ENCODE assay signal across 8 cellular contexts in the genomic region with DNA sequence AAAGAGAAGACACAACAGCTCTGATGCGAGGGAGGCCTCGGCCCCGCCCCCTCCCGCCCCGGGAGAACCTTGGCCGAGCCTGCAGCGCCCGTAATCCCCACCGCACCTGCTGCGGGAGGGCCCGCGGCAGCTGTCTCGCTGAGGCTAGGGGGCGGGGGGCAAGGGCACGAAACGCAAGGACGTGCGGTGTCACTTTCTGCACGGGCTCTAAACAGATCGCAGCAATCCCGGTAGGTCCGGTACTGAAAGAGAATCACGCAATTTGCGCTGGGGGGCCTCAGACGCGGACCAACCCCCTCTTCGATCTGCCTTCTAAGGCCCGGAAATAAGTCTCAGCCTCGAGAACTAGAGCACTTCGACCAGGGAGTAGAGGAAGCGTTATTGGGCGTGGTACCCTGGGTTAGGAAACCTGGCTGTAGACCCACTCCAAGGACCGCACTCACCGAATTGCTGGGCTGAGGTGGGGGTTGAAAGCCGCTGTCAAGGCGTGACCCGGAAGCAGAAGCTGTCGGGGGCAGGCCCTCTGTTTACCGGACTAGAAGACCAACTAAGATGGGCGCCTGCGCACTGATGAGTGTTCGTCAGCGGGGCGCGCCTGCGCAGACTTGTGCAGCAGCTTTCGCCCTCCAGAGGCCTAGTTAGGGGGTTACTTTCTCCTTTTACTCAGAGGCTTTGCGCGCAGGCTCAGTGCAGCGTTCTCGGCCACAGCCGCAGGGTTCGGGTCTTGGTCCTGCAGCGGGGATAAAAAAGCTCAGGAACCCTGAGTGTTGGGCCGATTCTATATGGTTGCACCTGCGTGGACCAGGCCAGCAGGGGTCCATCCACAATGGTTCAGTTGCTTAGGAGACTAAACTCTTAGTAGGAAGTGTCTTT. TPM values are rescaled to one million over a fixed set of nuclear protein-coding genes. Genes with fewer than 3 reads are reported as not detected.
DNase-seq lines count a peak whose midpoint lies in the region; TF ChIP-seq lines count a peak whose summit lies in the region.

A gene with protein sequence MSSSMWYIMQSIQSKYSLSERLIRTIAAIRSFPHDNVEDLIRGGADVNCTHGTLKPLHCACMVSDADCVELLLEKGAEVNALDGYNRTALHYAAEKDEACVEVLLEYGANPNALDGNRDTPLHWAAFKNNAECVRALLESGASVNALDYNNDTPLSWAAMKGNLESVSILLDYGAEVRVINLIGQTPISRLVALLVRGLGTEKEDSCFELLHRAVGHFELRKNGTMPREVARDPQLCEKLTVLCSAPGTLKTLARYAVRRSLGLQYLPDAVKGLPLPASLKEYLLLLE (minus strand): TSS at position 500 of the 873 bp plus-strand sequence. CDS start 4,019 bp downstream, outside the sequence.

- H3K4me3 ChIP-seq in GM06990 (replicated peaks; ENCODE audit: low read depth, low read length) (peak within 1 kb of the TSS; percentile 95), HFF-Myc (replicated peaks; ENCODE audit: low read depth, low read length) (peak within 1 kb of the TSS; percentile 78), neuron (ENCODE audit: low read length) (peak within 1 kb of the TSS; percentile 88), subcutaneous abdominal adipose tissue (ENCODE audit: low read depth in 1 of 5, low read length in 5 of 5) (peak within 1 kb of the TSS; percentile 89 to 99 (median 97))

- peaks cover 10% of the 10 kb centered on the region for H3K4me1 ChIP-seq in neuron (ENCODE audit: insufficient read depth, low read length)
- peaks cover 0 to 22% (median 16%) of the 10 kb centered on the region in 5 donors for H3K4me1 ChIP-seq in subcutaneous abdominal adipose tissue (ENCODE audit: control insufficient read depth in 5 of 5, insufficient read depth in 5 of 5, low read length in 5 of 5)

- H3K27ac ChIP-seq in subcutaneous abdominal adipose tissue (ENCODE audit: low read depth, low read length), result peak within 1 kb of the TSS; percentile 86

- H3K36me3 ChIP-seq in GM06990 (ENCODE audit: control insufficient read depth, insufficient read depth, low read length) (peaks cover 3% of the 10 kb centered on the region), neuron (ENCODE audit: insufficient read depth, low read length) (peaks cover 7% of the 10 kb centered on the region), subcutaneous abdominal adipose tissue (ENCODE audit: control insufficient read depth in 5 of 5, insufficient read depth in 5 of 5, low read length in 5 of 5) (peaks cover 8 to 13% (median 10%) of the 10 kb centered on the region in 5 donors)

- H3K9me3 ChIP-seq in neuron (ENCODE audit: low read length), result no peaks in the 10 kb centered on the region
- no peaks in the 10 kb centered on the region for H3K9me3 ChIP-seq in subcutaneous abdominal adipose tissue (ENCODE audit: control insufficient read depth in 5 of 5, low read length in 5 of 5)

- in situ Hi-C loops in SK-MEL-5 (cut with HindIII; ENCODE audit: low pct_unique_long_range_greater_than_20kb, low sequenced_read_pairs), result no loop called here

- H2AFZ ChIP-seq in neuron (ENCODE audit: low read depth, low read length), result peak within 1 kb of the TSS; percentile 80

- peak; percentile 99 for DNase-seq in GM06990 (ENCODE audit: extremely low read depth, insufficient read length)
- DNase-seq in HFF-Myc (ENCODE audit: extremely low read depth, low read depth), result peak; percentile 96
- DNase-seq in MV-4-11 (lab: John Stamatoyannopoulos, UW), result peak; percentile 98
- DNase-seq in SK-MEL-5 (ENCODE audit: low read depth, low spot score), result peak; percentile 98
- peak; percentile 100 for DNase-seq in activated naive CD4-positive, alpha-beta T cell treated with Interleukin-2 at 50 U/mL for 16 hours
- peak; percentile 96 for DNase-seq in foreskin melanocyte

- peak; percentile 57 for TF ChIP-seq CTCF in GM06990 (IDR thresholded peaks at IDR 0.05; ENCODE audit: insufficient read depth, low read length, poor library complexity, severe bottlenecking)
- TF ChIP-seq CTCF in HFF-Myc (IDR thresholded peaks at IDR 0.05; ENCODE audit: low read depth, low read length, missing control alignments), result peak; percentile 35

- H3K27me3 ChIP-seq in GM06990 (replicated peaks; ENCODE audit: control insufficient read depth, insufficient read depth, low read length) (no peaks in the 10 kb centered on the region), neuron (ENCODE audit: insufficient read depth, low read length) (no peaks in the 10 kb centered on the region), subcutaneous abdominal adipose tissue (ENCODE audit: control insufficient read depth in 5 of 5, insufficient read depth in 4 of 5, low read length in 5 of 5) (no peaks in the 10 kb centered on the region)

- H3K9ac ChIP-seq in subcutaneous abdominal adipose tissue (ENCODE audit: low read length in 5 of 5), result peak within 1 kb of the TSS; percentile 84 to 97 (median 89)

RNA-seq across cellular contexts. Expression of the gene that starts here (rescaled TPM):
- 21.9 and 29.7 TPM in 2 replicates for total RNA-seq in SK-MEL-5 (2014; rRNA removed; shearing (Covaris generic))
- 14.3 and 23.7 TPM in 2 replicates for polyA plus RNA-seq in SK-MEL-5 (2015; cell fraction: cytosol; rRNA removed)
- polyA plus RNA-seq in SK-MEL-5 (2015; cell fraction: nucleus; rRNA removed), result 17.6 and 27.7 TPM in 2 replicates

Comparison
In these comparisons a context has a peak if more than half of its experiments do, and no peak if none do; other contexts are left out.
1. Peak in every context shown above with its lines: DNase-seq, H3K4me3 ChIP-seq and H3K27ac ChIP-seq.